In the genomic region with DNA sequence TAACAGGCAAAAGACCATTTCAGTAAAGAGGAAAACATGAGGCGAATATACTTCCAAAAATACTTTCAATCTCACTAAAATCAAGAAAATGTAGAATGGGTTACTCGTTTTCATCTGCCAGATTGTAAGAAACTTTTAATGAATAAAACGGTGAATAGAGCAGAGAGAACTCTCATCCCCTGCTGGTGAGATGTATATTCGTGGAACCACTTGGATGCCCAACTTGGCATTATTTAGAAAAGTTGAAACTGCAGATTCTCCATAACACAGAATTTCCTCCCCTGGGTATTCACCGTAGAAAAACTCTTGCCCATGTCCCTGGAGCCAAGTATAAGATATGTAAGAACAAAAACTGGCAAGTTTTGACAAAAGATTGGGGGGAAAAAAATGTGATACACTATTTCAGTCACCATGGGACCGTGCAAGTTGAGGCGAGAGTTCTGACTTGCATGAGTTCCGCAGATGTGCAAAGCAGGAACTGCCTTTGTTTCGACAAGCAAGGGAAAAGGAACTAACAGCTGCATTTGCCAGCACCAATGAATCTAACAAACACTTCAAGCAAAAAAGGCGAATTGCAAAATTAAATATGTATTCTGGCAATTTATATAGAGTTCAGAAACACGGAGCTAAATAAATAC, we compare ENCODE assay signal across 17 cellular contexts. TPM values are rescaled to one million over a fixed set of nuclear protein-coding genes. Genes with fewer than 3 reads are reported as not detected.
DNase-seq lines count a peak whose midpoint lies in the region; ATAC-seq and TF ChIP-seq lines count a peak whose summit lies in the region.
"Had no signal": no experiment of that assay in that cellular context is flagged by ENCODE, and none has a peak within 500 bp of the region (broad histone marks: within the 10 kb centered on the region; RNA-seq: fewer than 3 reads in every experiment).

No MANE protein-coding gene starts in this region.

- TF ChIP-seq RAD21 in SK-N-SH (IDR thresholded peaks at IDR 0.05; ENCODE audit: low read length): no peak

- H3K9me2 ChIP-seq in SK-N-SH: no peaks in the 10 kb centered on the region

- H3K9me3 ChIP-seq in SK-N-SH (no peaks in the 10 kb centered on the region), T-helper 17 cell (ENCODE audit: control insufficient read depth, low read length, poor library complexity, severe bottlenecking) (no peaks in the 10 kb centered on the region), upper lobe of right lung (no peaks in the 10 kb centered on the region), upper lobe of left lung (no peaks in the 10 kb centered on the region)
- H3K9me3 ChIP-seq: breast epithelium, testis had no signal

- no peak for TF ChIP-seq EP300 in SK-N-SH (IDR thresholded peaks at IDR 0.05; ENCODE audit: borderline replicate concordance in 1 of 2, low read depth in 1 of 2, low read length in 1 of 2)
- TF ChIP-seq EP300 in upper lobe of left lung (IDR thresholded peaks at IDR 0.05): no peak

- intact Hi-C loops in upper lobe of right lung (cut with DNase I): no loop called here

- H3K4me3 Mint-ChIP-seq in T-helper 17 cell: no peak overlapping the region
- H3K4me3 Mint-ChIP-seq in activated CD4-positive, alpha-beta T cell treated with anti-CD3 and anti-CD28 coated beads, Interleukin-2, amount 10 ng/mL, durations not matched to agents 7 days and 5 days: no peak overlapping the region

- DNase-seq in SK-N-SH (no peak), T-helper 17 cell (no peak), upper lobe of right lung (no peak), upper lobe of left lung (no peak), NCI-H128 (lab: John Stamatoyannopoulos, UW; ENCODE audit: unreplicated experiment) (no peak)
- no peak for DNase-seq in activated CD4-positive, alpha-beta T cell treated with anti-CD3 and anti-CD28 coated beads, Interleukin-2, amount 10 ng/mL, durations not matched to agents 7 days and 5 days
- DNase-seq: ACHN; activated CD4-positive, alpha-beta T cell treated with anti-CD3 and anti-CD28 coated beads, Interleukin-2, amount 50 U/mL, for 48 hours; activated effector memory CD4-positive, alpha-beta T cell treated with anti-CD3 and anti-CD28 coated beads, Interleukin-2, amount 50 U/mL, for 16 hours; kidney; NCI-H1436; NCI-H82; testis had no signal

- H3K9ac ChIP-seq in SK-N-SH: no peak overlapping the region

- H3K4me1 ChIP-seq in SK-N-SH (ENCODE audit: control insufficient read depth in 1 of 2, insufficient read depth in 2 of 2, low read depth in 1 of 2, low read length in 1 of 2) (no peaks in the 10 kb centered on the region), upper lobe of right lung (no peaks in the 10 kb centered on the region), upper lobe of left lung (no peaks in the 10 kb centered on the region)
- H3K4me1 ChIP-seq: breast epithelium, testis had no signal

- H3K9me3 Mint-ChIP-seq in activated CD4-positive, alpha-beta T cell treated with anti-CD3 and anti-CD28 coated beads, Interleukin-2, amount 10 ng/mL, durations not matched to agents 7 days and 5 days: no peaks in the 10 kb centered on the region

- no peak overlapping the region for H3K4me3 ChIP-seq in SK-N-SH (ENCODE audit: low read depth in 2 of 2, low read length in 1 of 2)
- H3K4me3 ChIP-seq in upper lobe of right lung: no peak overlapping the region
- no peak overlapping the region for H3K4me3 ChIP-seq in upper lobe of left lung
- H3K4me3 ChIP-seq: breast epithelium, testis had no signal

- H3F3A ChIP-seq in SK-N-SH (replicated peaks; ENCODE audit: insufficient read depth): no peaks in the 10 kb centered on the region

- peaks cover 10% of the 10 kb centered on the region; the same call in 1 of the 2 replicates for H3K27me3 ChIP-seq in SK-N-SH (ENCODE audit: insufficient read depth)
- no peaks in the 10 kb centered on the region for H3K27me3 ChIP-seq in upper lobe of right lung
- no peaks in the 10 kb centered on the region for H3K27me3 ChIP-seq in upper lobe of left lung
- H3K27me3 ChIP-seq: breast epithelium, testis had no signal

- H3K4me2 ChIP-seq in SK-N-SH: no peak overlapping the region

- TF ChIP-seq CTCF in SK-N-SH (IDR thresholded peaks at IDR 0.05): peak; percentile 13; the same call in 1 of the 2 replicates
- TF ChIP-seq CTCF in upper lobe of right lung (IDR thresholded peaks at IDR 0.05): no peak
- TF ChIP-seq CTCF in upper lobe of left lung (IDR thresholded peaks at IDR 0.05): no peak

- H3K27ac ChIP-seq in SK-N-SH (ENCODE audit: low read depth in 2 of 2, low read length in 1 of 2) (no peak overlapping the region), upper lobe of right lung (no peak overlapping the region), upper lobe of left lung (no peak overlapping the region)
- H3K27ac ChIP-seq: breast epithelium, testis had no signal

- peaks cover 18% of the 10 kb centered on the region for H3K36me3 Mint-ChIP-seq in T-helper 17 cell (ENCODE audit: low read depth)
- peaks cover 16% of the 10 kb centered on the region for H3K36me3 Mint-ChIP-seq in activated CD4-positive, alpha-beta T cell treated with anti-CD3 and anti-CD28 coated beads, Interleukin-2, amount 10 ng/mL, durations not matched to agents 7 days and 5 days (ENCODE audit: low read depth)

- peaks cover 21% of the 10 kb centered on the region for H3K27me3 Mint-ChIP-seq in T-helper 17 cell
- H3K27me3 Mint-ChIP-seq in activated CD4-positive, alpha-beta T cell treated with anti-CD3 and anti-CD28 coated beads, Interleukin-2, amount 10 ng/mL, durations not matched to agents 7 days and 5 days: no peaks in the 10 kb centered on the region

- no peak overlapping the region for H2AFZ ChIP-seq in SK-N-SH (ENCODE audit: low read depth)

- no peaks in the 10 kb centered on the region for H4K20me1 ChIP-seq in SK-N-SH (ENCODE audit: insufficient read depth)

- H3K27ac Mint-ChIP-seq in T-helper 17 cell: peak overlapping the region; percentile 71
- H3K27ac Mint-ChIP-seq in activated CD4-positive, alpha-beta T cell treated with anti-CD3 and anti-CD28 coated beads, Interleukin-2, amount 10 ng/mL, durations not matched to agents 7 days and 5 days: no peak overlapping the region

- peaks cover 2% of the 10 kb centered on the region for H3K4me1 Mint-ChIP-seq in T-helper 17 cell
- peaks cover 3% of the 10 kb centered on the region for H3K4me1 Mint-ChIP-seq in activated CD4-positive, alpha-beta T cell treated with anti-CD3 and anti-CD28 coated beads, Interleukin-2, amount 10 ng/mL, durations not matched to agents 7 days and 5 days

- H3K36me3 ChIP-seq in SK-N-SH (replicated peaks in 1 of 2; ENCODE audit: control insufficient read depth in 1 of 2, insufficient read depth in 2 of 2, low read length in 1 of 2) (peaks cover 21 to 23% of the 10 kb centered on the region in 2 experiments), upper lobe of right lung (peaks cover 32% of the 10 kb centered on the region), upper lobe of left lung (peaks cover 0 to 35% (median 22%) of the 10 kb centered on the region in 4 donors)

- 70% methylated on average over 11 of the region's 11 CpGs for WGBS in SK-N-SH (ENCODE audit: low lambda C conversion rate)
- 72 to 74% methylated on average over 11 of the region's 11 CpGs for WGBS in upper lobe of left lung, 2 donors

- ATAC-seq in SK-N-SH treated with all-trans-retinoic acid at 6 μM for 48 hours: no peak
- ATAC-seq in HG02852 (IDR thresholded peaks at IDR 0.05; ENCODE audit: unreplicated experiment): peak; percentile 76
- no peak for ATAC-seq in T-helper 17 cell
- ATAC-seq in upper lobe of right lung: peak; percentile 35
- no peak for ATAC-seq in upper lobe of left lung (ENCODE audit: low FRiP score in 2 of 2)
- ATAC-seq: sciatic nerve had no signal

- no peak for TF ChIP-seq POLR2A in upper lobe of left lung (IDR thresholded peaks at IDR 0.05)

- POLR2A ChIA-PET in SK-N-SH (lab: Yijun Ruan, JAX): no interaction called here
- POLR2A ChIA-PET in activated CD4-positive, alpha-beta T cell treated with anti-CD3 and anti-CD28 coated beads, Interleukin-2, amount 10 ng/mL, durations not matched to agents 7 days and 5 days (lab: Charles Lee): no interaction called here

- H3K79me2 ChIP-seq in SK-N-SH (ENCODE audit: insufficient read depth): no peaks in the 10 kb centered on the region

- CTCF ChIA-PET in SK-N-SH (lab: Yijun Ruan, JAX): interaction anchor here (0.8 to 1.1 kb wide), 2 partner anchors 9 to 236 kb away, joined by 3 read pairs; no protein-coding TSS in a partner anchor
- CTCF ChIA-PET in activated CD4-positive, alpha-beta T cell treated with anti-CD3 and anti-CD28 coated beads, Interleukin-2, amount 10 ng/mL, durations not matched to agents 7 days and 5 days (lab: Charles Lee): no interaction called here

TF ChIP-seq in SK-N-SH treated with all-trans-retinoic acid at 6 μM for 48 hours, 23 proteins besides CTCF, POLR2A, EP300 and RAD21 (continues in another document):
- no peak for TF ChIP-seq CSDC2 (CRISPR knock-in tag; IDR thresholded peaks at IDR 0.05)
- TF ChIP-seq, protein P1, sequence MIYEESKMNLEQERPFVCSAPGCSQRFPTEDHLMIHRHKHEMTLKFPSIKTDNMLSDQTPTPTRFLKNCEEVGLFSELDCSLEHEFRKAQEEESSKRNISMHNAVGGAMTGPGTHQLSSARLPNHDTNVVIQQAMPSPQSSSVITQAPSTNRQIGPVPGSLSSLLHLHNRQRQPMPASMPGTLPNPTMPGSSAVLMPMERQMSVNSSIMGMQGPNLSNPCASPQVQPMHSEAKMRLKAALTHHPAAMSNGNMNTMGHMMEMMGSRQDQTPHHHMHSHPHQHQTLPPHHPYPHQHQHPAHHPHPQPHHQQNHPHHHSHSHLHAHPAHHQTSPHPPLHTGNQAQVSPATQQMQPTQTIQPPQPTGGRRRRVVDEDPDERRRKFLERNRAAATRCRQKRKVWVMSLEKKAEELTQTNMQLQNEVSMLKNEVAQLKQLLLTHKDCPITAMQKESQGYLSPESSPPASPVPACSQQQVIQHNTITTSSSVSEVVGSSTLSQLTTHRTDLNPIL (CRISPR knock-in tag; IDR thresholded peaks at IDR 0.05; ENCODE audit: low read depth): no peak
- TF ChIP-seq ZFP30 (CRISPR knock-in tag; IDR thresholded peaks at IDR 0.05): no peak
- no peak for TF ChIP-seq ARNTL (CRISPR knock-in tag; IDR thresholded peaks at IDR 0.05; ENCODE audit: borderline replicate concordance, low read depth)

RNA-seq across cellular contexts. Expression of a gene that starts 14.8 kb away (rescaled TPM):
- polyA plus RNA-seq in SK-N-SH (2012; rRNA removed): 27.6 and 41.1 TPM in 2 replicates
- polyA plus RNA-seq in SK-N-SH (2012; cell fraction: cytosol; rRNA removed): 39.1 and 39.6 TPM in 2 replicates
- 17.8 and 38.1 TPM in 2 replicates for polyA plus RNA-seq in SK-N-SH (2012; cell fraction: nucleus; rRNA removed)
- 10 to 100 TPM; 10.3 to 12.1 TPM for total RNA-seq in T-helper 17 cell
- 20.2 TPM for total RNA-seq in upper lobe of right lung
- total RNA-seq in upper lobe of left lung: 10 to 100 TPM; 13.0 to 48.2 (median 23.3) TPM
- total RNA-seq in activated CD4-positive, alpha-beta T cell treated with anti-CD3 and anti-CD28 coated beads, Interleukin-2, amount 10 ng/mL, durations not matched to agents 7 days and 5 days: 10 to 100 TPM; 23.8 to 24.6 TPM

RNA-seq across cellular contexts. Expression of a gene that starts 15.5 kb away (rescaled TPM):
- polyA plus RNA-seq in SK-N-SH (2012; rRNA removed): 0.62 and 0.70 TPM in 2 replicates
- 0.40 and 0.54 TPM in 2 replicates for polyA plus RNA-seq in SK-N-SH (2012; cell fraction: cytosol; rRNA removed)
- 1.9 and 2.1 TPM in 2 replicates for polyA plus RNA-seq in SK-N-SH (2012; cell fraction: nucleus; rRNA removed)
- total RNA-seq in T-helper 17 cell: under 1 TPM; 0.63 to 0.75 TPM
- 0.81 TPM for total RNA-seq in upper lobe of right lung
- total RNA-seq in upper lobe of left lung: 10 to 100 TPM in 1 of 6 donors, 1 to 10 TPM in 4, under 1 TPM in 1; 0.83 to 11.9 (median 2.6) TPM
- under 1 TPM; 0.54 to 0.89 TPM for total RNA-seq in activated CD4-positive, alpha-beta T cell treated with anti-CD3 and anti-CD28 coated beads, Interleukin-2, amount 10 ng/mL, durations not matched to agents 7 days and 5 days

Comparison
In these comparisons a context has a peak if more than half of its experiments do, and no peak if none do; other contexts are left out.
1. ATAC-seq: peak in HG02852 (single experiment) and upper lobe of right lung (single experiment); none in SK-N-SH treated with all-trans-retinoic acid at 6 μM for 48 hours (single experiment), T-helper 17 cell (single experiment) and upper lobe of left lung (0 of 2).